8 cellular contexts compared by ENCODE assay signal in the genomic region with DNA sequence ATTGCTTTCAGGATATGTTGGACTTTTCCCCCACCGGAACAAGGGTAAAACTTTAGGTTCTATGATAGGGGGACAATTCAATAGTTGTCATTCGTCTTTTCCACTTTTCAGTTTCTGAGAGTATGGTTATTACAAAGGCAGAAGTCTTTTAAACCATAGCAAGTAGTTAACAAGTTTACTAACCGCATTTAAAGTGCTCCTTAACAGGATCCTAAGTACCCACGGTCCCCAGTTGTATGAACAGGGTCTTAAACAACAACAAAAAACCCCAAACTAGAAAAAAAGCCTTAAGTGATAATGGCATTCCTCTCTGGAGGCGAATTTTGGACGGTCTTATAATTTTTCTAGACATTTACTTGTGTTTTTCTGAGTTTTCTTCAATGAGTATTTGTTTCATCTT. TPM values are rescaled to one million over a fixed set of nuclear protein-coding genes. Genes with fewer than 3 reads are reported as not detected.
DNase-seq lines count a peak whose midpoint lies in the region; ATAC-seq lines count a peak whose summit lies in the region.

No MANE protein-coding gene starts in this region.

- H3K9me3 Mint-ChIP-seq in dendritic cell treated with granulocyte-macrophage colony-stimulating factor and Interleukin-4, amounts not matched to agents 40 ng/mL and 50 ng/mL, for 4 days, result no peaks in the 10 kb centered on the region
- H3K9me3 Mint-ChIP-seq in natural killer cell treated with Interleukin-12 subunit alpha and Interleukin-12 subunit beta and Interleukin-15 and Interleukin-18, amount 100 ng/mL, for 72 hours, result no peaks in the 10 kb centered on the region

- peak overlapping the region; percentile 86 for H3K4me3 Mint-ChIP-seq in dendritic cell treated with granulocyte-macrophage colony-stimulating factor and Interleukin-4, amounts not matched to agents 40 ng/mL and 50 ng/mL, for 4 days
- H3K4me3 Mint-ChIP-seq in natural killer cell treated with Interleukin-12 subunit alpha and Interleukin-12 subunit beta and Interleukin-15 and Interleukin-18, amount 100 ng/mL, for 72 hours, result peak overlapping the region; percentile 86

- H3K79me2 ChIP-seq in Karpas-422 (ENCODE audit: low read length), result peaks cover 51% of the 10 kb centered on the region

- DNase-seq in Karpas-422 (peak; percentile 51), NCI-H2029 (lab: John Stamatoyannopoulos, UW) (no peak), NCI-H446 treated with DMSO at 0.1 percent for 48 hours (lab: John Stamatoyannopoulos, UW) (no peak)
- DNase-seq in natural killer cell treated with Interleukin-12 subunit alpha and Interleukin-12 subunit beta and Interleukin-15 and Interleukin-18, amount 100 ng/mL, for 72 hours (ENCODE audit: low spot score), result no peak

- H3K4me3 ChIP-seq in BLaER1 (peak overlapping the region; percentile 84), Karpas-422 (ENCODE audit: low read length) (peak overlapping the region; percentile 89)

- no peaks in the 10 kb centered on the region for H3K9me2 ChIP-seq in Karpas-422 (replicated peaks; ENCODE audit: insufficient read depth, low read length)

- ATAC-seq in natural killer cell treated with Interleukin-12 subunit alpha and Interleukin-12 subunit beta and Interleukin-15 and Interleukin-18, amount 100 ng/mL, for 72 hours, result no peak
- ATAC-seq in GM18861 (IDR thresholded peaks at IDR 0.05; ENCODE audit: unreplicated experiment) (no peak), HG02588 (IDR thresholded peaks at IDR 0.05; ENCODE audit: unreplicated experiment) (no peak)

- H3K9me3 ChIP-seq in BLaER1, result no peaks in the 10 kb centered on the region
- H3K9me3 ChIP-seq in Karpas-422 (ENCODE audit: low read length), result no peaks in the 10 kb centered on the region

- peaks cover 29% of the 10 kb centered on the region for H3K4me1 ChIP-seq in BLaER1
- H3K4me1 ChIP-seq in Karpas-422 (ENCODE audit: low read length), result peaks cover 54% of the 10 kb centered on the region

- H3K36me3 Mint-ChIP-seq in dendritic cell treated with granulocyte-macrophage colony-stimulating factor and Interleukin-4, amounts not matched to agents 40 ng/mL and 50 ng/mL, for 4 days (ENCODE audit: low read depth), result peaks cover 8% of the 10 kb centered on the region
- peaks cover 4% of the 10 kb centered on the region for H3K36me3 Mint-ChIP-seq in natural killer cell treated with Interleukin-12 subunit alpha and Interleukin-12 subunit beta and Interleukin-15 and Interleukin-18, amount 100 ng/mL, for 72 hours

- peak overlapping the region; percentile 94 for H3K27ac Mint-ChIP-seq in dendritic cell treated with granulocyte-macrophage colony-stimulating factor and Interleukin-4, amounts not matched to agents 40 ng/mL and 50 ng/mL, for 4 days
- peak overlapping the region; percentile 98 to 99 for H3K27ac Mint-ChIP-seq in natural killer cell treated with Interleukin-12 subunit alpha and Interleukin-12 subunit beta and Interleukin-15 and Interleukin-18, amount 100 ng/mL, for 72 hours

- no peak overlapping the region for H2AFZ ChIP-seq in Karpas-422 (ENCODE audit: low read length)

- H4K20me1 ChIP-seq in BLaER1, result no peaks in the 10 kb centered on the region
- H4K20me1 ChIP-seq in Karpas-422 (ENCODE audit: insufficient read depth, low read depth, low read length), result no peaks in the 10 kb centered on the region

- no peaks in the 10 kb centered on the region for H3K27me3 ChIP-seq in BLaER1
- H3K27me3 ChIP-seq in Karpas-422 (ENCODE audit: low read length), result no peaks in the 10 kb centered on the region

- H3K36me3 ChIP-seq in BLaER1, result no peaks in the 10 kb centered on the region
- H3K36me3 ChIP-seq in Karpas-422 (ENCODE audit: insufficient read depth, low read length), result peaks cover 14% of the 10 kb centered on the region

- peaks cover 45% of the 10 kb centered on the region for H3K4me1 Mint-ChIP-seq in dendritic cell treated with granulocyte-macrophage colony-stimulating factor and Interleukin-4, amounts not matched to agents 40 ng/mL and 50 ng/mL, for 4 days (ENCODE audit: low read depth)
- peaks cover 34 to 51% of the 10 kb centered on the region in 2 donors for H3K4me1 Mint-ChIP-seq in natural killer cell treated with Interleukin-12 subunit alpha and Interleukin-12 subunit beta and Interleukin-15 and Interleukin-18, amount 100 ng/mL, for 72 hours (ENCODE audit: low read depth in 2 of 2)

- H3K27ac ChIP-seq in BLaER1 (no peak overlapping the region), Karpas-422 (ENCODE audit: low read length) (peak overlapping the region; percentile 81)

- no peaks in the 10 kb centered on the region for H3K27me3 Mint-ChIP-seq in dendritic cell treated with granulocyte-macrophage colony-stimulating factor and Interleukin-4, amounts not matched to agents 40 ng/mL and 50 ng/mL, for 4 days
- no peaks in the 10 kb centered on the region for H3K27me3 Mint-ChIP-seq in natural killer cell treated with Interleukin-12 subunit alpha and Interleukin-12 subunit beta and Interleukin-15 and Interleukin-18, amount 100 ng/mL, for 72 hours

- intact Hi-C loops in dendritic cell treated with granulocyte-macrophage colony-stimulating factor and Interleukin-4, amounts not matched to agents 40 ng/mL and 50 ng/mL, for 4 days (cut with micrococcal nuclease), result loop anchor here (5.0 kb wide), 1 partner anchor 186 kb away; no protein-coding TSS in a partner anchor

- H3K9ac ChIP-seq in BLaER1, result peak overlapping the region; percentile 69; the same call in 1 of the 2 replicates
- H3K9ac ChIP-seq in Karpas-422 (ENCODE audit: low read length), result peak overlapping the region; percentile 85

- H3K4me2 ChIP-seq in BLaER1, result peak overlapping the region; percentile 95
- H3K4me2 ChIP-seq in Karpas-422 (ENCODE audit: low read depth, low read length, poor library complexity, severe bottlenecking), result peak overlapping the region; percentile 77

RNA-seq across cellular contexts. Expression of a gene that starts 0.8 kb away (rescaled TPM):
- 93.4 and 133 TPM in 2 replicates for total RNA-seq in Karpas-422 (2014; rRNA removed; shearing (Covaris generic); ENCODE audit: low replicate concordance)
- 10 to 100 TPM; 16.4 to 32.1 TPM for total RNA-seq in natural killer cell treated with Interleukin-12 subunit alpha and Interleukin-12 subunit beta and Interleukin-15 and Interleukin-18, amount 100 ng/mL, for 72 hours
